ENCODE assay signal across 1 cellular context in genomic region chr17:64778102-64778366, GRCh38.
TF ChIP-seq lines count a peak whose summit lies in the region.

No MANE protein-coding gene starts in this region.

TF ChIP-seq in SK-N-SH treated with all-trans-retinoic acid at 6 μM for 48 hours, 23 proteins besides CTCF, POLR2A, EP300 and RAD21 (continued from another document):
- TF ChIP-seq ZC3H10 (CRISPR knock-in tag; IDR thresholded peaks at IDR 0.05) (no peak), ISL1 (CRISPR knock-in tag; IDR thresholded peaks at IDR 0.05) (no peak), BACH2 (CRISPR knock-in tag; IDR thresholded peaks at IDR 0.05; ENCODE audit: borderline replicate concordance) (no peak), POU6F1 (CRISPR knock-in tag; IDR thresholded peaks at IDR 0.05; ENCODE audit: borderline replicate concordance, low read depth) (no peak), ZNF8 (CRISPR knock-in tag; IDR thresholded peaks at IDR 0.05) (no peak), PATZ1 (CRISPR knock-in tag; IDR thresholded peaks at IDR 0.05; ENCODE audit: borderline replicate concordance) (no peak), ZFP3 (CRISPR knock-in tag; IDR thresholded peaks at IDR 0.05) (no peak), CSRNP3 (CRISPR knock-in tag; IDR thresholded peaks at IDR 0.05) (no peak), GLIS3 (CRISPR knock-in tag; IDR thresholded peaks at IDR 0.05) (no peak), TOX (CRISPR knock-in tag; IDR thresholded peaks at IDR 0.05; ENCODE audit: borderline replicate concordance) (no peak), SNAI2 (CRISPR knock-in tag; IDR thresholded peaks at IDR 0.05) (no peak), PPARA (CRISPR knock-in tag; IDR thresholded peaks at IDR 0.05; ENCODE audit: borderline replicate concordance) (no peak)
